14 cellular contexts compared by ENCODE assay signal in the genomic region with DNA sequence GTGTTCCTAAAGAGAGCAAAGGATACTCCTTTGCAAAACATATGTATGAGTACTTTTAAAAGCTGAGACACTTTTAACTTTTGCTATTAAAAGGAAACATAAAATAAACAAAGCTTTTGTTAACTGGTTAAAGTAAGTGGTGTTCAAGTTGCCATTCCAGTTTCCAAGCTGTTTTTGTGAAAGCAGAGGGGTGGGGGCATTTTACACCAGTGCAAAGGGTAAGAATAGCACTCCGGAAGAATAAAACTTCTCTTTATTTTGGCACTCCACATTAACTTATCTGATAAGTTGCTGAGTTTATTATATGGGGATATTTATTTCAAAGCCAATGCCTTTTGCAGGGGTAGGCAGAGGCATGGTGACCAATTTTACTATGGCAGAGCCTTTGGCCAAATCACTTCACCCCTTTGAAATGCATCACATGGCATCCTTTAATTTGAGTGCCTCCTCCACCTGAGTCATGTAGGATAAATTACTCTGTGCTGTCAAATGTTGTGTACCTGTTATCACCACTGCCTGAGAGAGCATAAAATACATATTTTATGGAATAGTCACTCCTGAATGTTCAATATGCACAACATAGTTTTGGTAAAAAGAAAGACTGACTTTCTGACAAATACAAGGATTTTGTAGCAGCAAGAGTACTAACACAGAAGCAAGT.
DNase-seq lines count a peak whose midpoint lies in the region; ATAC-seq, FAIRE-seq and TF ChIP-seq lines count a peak whose summit lies in the region.
"Had no signal": no experiment of that assay in that cellular context is flagged by ENCODE, and none has a peak within 500 bp of the region (broad histone marks: within the 10 kb centered on the region; RNA-seq: fewer than 3 reads in every experiment).

No MANE protein-coding gene starts in this region.

- POLR2A ChIA-PET in A549 (lab: Yijun Ruan, JAX), result interaction anchor here (1.1 to 1.5 kb wide), 2 partner anchors 11 to 63 kb away, joined by 5 to 16 read pairs; a partner anchor contains a TSS

- H3K36me3 ChIP-seq in mesenchymal stem cell (ENCODE audit: control insufficient read depth in 1 of 2, insufficient read depth in 2 of 2, low read depth in 1 of 2, low read length in 2 of 2), result no peaks in the 10 kb centered on the region

- DNase-seq in A549 (ENCODE audit: low read depth in 1 of 2, low spot score in 1 of 2) (no peak), HT-29 (ENCODE audit: low spot score) (peak; percentile 39), mesenchymal stem cell (no peak), cardiac septum (ENCODE audit: low spot score) (no peak), NCI-H2081 treated with DMSO at 0.1 percent for 48 hours (lab: John Stamatoyannopoulos, UW) (no peak)
- DNase-seq: activated CD4-positive, alpha-beta T cell treated with anti-CD3 and anti-CD28 coated beads, Interleukin-2, amount 50 U/mL, for 1 hour; activated T-cell treated with anti-CD3 and anti-CD28 coated beads, Interleukin-2, amount 50 U/mL, for 4 hours; left ventricle myocardium superior; NK-92 treated with Interleukin-12 subunit alpha and Interleukin-12 subunit beta, amount 100 ng/mL, for 24 hours; SHP77 treated with DMSO at 0.1 percent for 48 hours had no signal

- ATAC-seq in A549 (peak in 1 of 2 experiments; percentile 15; a peak in 1 of 6 replicates), HG02759 (IDR thresholded peaks at IDR 0.05; ENCODE audit: unreplicated experiment) (no peak), GM21717 (IDR thresholded peaks at IDR 0.05; ENCODE audit: unreplicated experiment) (no peak)
- no peak for ATAC-seq in activated T-helper 17 cell treated with anti-CD3 and anti-CD28 coated beads, Interleukin-2, amount 50 U/mL, for 72 hours (replicated peaks)

- H3K79me1 ChIP-seq in mesenchymal stem cell (replicated peaks; ENCODE audit: low read length, poor library complexity, severe bottlenecking), result peaks cover 7% of the 10 kb centered on the region

- no peak for TF ChIP-seq EP300 in A549 (IDR thresholded peaks at IDR 0.05)

- no peak overlapping the region for H4K91ac ChIP-seq in mesenchymal stem cell (ENCODE audit: low read length)

- TF ChIP-seq POLR2A in A549 (IDR thresholded peaks at IDR 0.05; ENCODE audit: low read length), result no peak

- TF ChIP-seq RAD21 in A549 (conservative IDR thresholded peaks at IDR 0.05 in 1 of 2, IDR thresholded peaks at IDR 0.05 in 1 of 2), result no peak

- peaks cover 56% of the 10 kb centered on the region for H3K4me1 Mint-ChIP-seq in activated T-helper 17 cell treated with anti-CD3 and anti-CD28 coated beads, Interleukin-2, amount 50 U/mL, for 72 hours

- H3K4me3 ChIP-seq in A549 (no peak overlapping the region), mesenchymal stem cell (ENCODE audit: insufficient read depth in 1 of 2, low read depth in 1 of 2, low read length in 2 of 2) (no peak overlapping the region)

- H3K14ac ChIP-seq in mesenchymal stem cell (ENCODE audit: low read length in 2 of 2), result no peak overlapping the region

- H3K4me3 Mint-ChIP-seq in activated T-helper 17 cell treated with anti-CD3 and anti-CD28 coated beads, Interleukin-2, amount 50 U/mL, for 72 hours, result no peak overlapping the region
- H3K4me3 Mint-ChIP-seq: activated T-cell treated with anti-CD3 and anti-CD28 coated beads, Interleukin-2, amount 50 U/mL, for 4 hours had no signal

- no peak overlapping the region for H2AFZ ChIP-seq in mesenchymal stem cell (ENCODE audit: low read depth, low read length)

- peak overlapping the region; percentile 66 for H3K4me2 ChIP-seq in A549
- H3K4me2 ChIP-seq in mesenchymal stem cell (ENCODE audit: low read length, poor library complexity, severe bottlenecking), result no peak overlapping the region

- no peak overlapping the region for H2AK5ac ChIP-seq in mesenchymal stem cell (ENCODE audit: low read length, severe bottlenecking)

- H2BK5ac ChIP-seq in mesenchymal stem cell (ENCODE audit: low read depth, low read length, poor library complexity, severe bottlenecking), result no peak overlapping the region

- no peak overlapping the region for H3K18ac ChIP-seq in mesenchymal stem cell (ENCODE audit: low read depth in 1 of 2, low read length in 2 of 2)

- intact Hi-C loops in cardiac septum (cut with DNase I), result loop anchor here (10.0 kb wide), 2 partner anchors 125 to 195 kb away; no protein-coding TSS in a partner anchor

- no peak for TF ChIP-seq CTCF in A549 (IDR thresholded peaks at IDR 0.05)

- H3K27me3 ChIP-seq in mesenchymal stem cell (ENCODE audit: control insufficient read depth in 1 of 2, insufficient read depth in 1 of 2, low read length in 2 of 2), result no peaks in the 10 kb centered on the region

- peak overlapping the region; percentile 46 for H3K27ac Mint-ChIP-seq in activated T-helper 17 cell treated with anti-CD3 and anti-CD28 coated beads, Interleukin-2, amount 50 U/mL, for 72 hours

- H3K27me3 Mint-ChIP-seq in activated T-helper 17 cell treated with anti-CD3 and anti-CD28 coated beads, Interleukin-2, amount 50 U/mL, for 72 hours, result no peaks in the 10 kb centered on the region
- H3K27me3 Mint-ChIP-seq: natural killer cell treated with Interleukin-12 subunit alpha and Interleukin-12 subunit beta and Interleukin-15 and Interleukin-18, amount 100 ng/mL, for 72 hours had no signal

- H3K4me1 ChIP-seq in A549 (peaks cover 86% of the 10 kb centered on the region), mesenchymal stem cell (ENCODE audit: control insufficient read depth, insufficient read depth, low read depth, low read length) (peaks cover 2% of the 10 kb centered on the region)

- H4K8ac ChIP-seq in mesenchymal stem cell (ENCODE audit: low read length), result no peak overlapping the region

- FAIRE-seq in A549 (lab: Jason Lieb, UNC), result no peak

- CTCF ChIA-PET in A549 (lab: Yijun Ruan, JAX), result interaction anchor here (1.1 to 1.4 kb wide), 2 partner anchors 51 to 66 kb away, joined by 3 to 7 read pairs; no protein-coding TSS in a partner anchor

- H2BK12ac ChIP-seq in mesenchymal stem cell (ENCODE audit: low read length in 2 of 2), result no peak overlapping the region

- no peak overlapping the region for H3K23ac ChIP-seq in mesenchymal stem cell (ENCODE audit: low read length in 2 of 2)

- WGBS in A549 (ENCODE audit: missing lambda C conversion rate), result 33% methylated on average over 1 of the region's 1 CpG
- WGBS in mesenchymal stem cell, result no CpG with 5 or more reads among the region's 1 CpG

- H2BK15ac ChIP-seq in mesenchymal stem cell (ENCODE audit: low read depth, poor library complexity, severe bottlenecking), result no peak overlapping the region

- H3K9ac ChIP-seq in mesenchymal stem cell (ENCODE audit: low read length), result peak overlapping the region; percentile 80

- no peaks in the 10 kb centered on the region for H3K36me3 Mint-ChIP-seq in activated T-helper 17 cell treated with anti-CD3 and anti-CD28 coated beads, Interleukin-2, amount 50 U/mL, for 72 hours (ENCODE audit: low read depth)
- H3K36me3 Mint-ChIP-seq: natural killer cell treated with Interleukin-12 subunit alpha and Interleukin-12 subunit beta and Interleukin-15 and Interleukin-18, amount 100 ng/mL, for 72 hours had no signal

- H3K9me3 ChIP-seq in A549, result no peaks in the 10 kb centered on the region
- H3K9me3 ChIP-seq in mesenchymal stem cell (ENCODE audit: control insufficient read depth, low read length), result no peaks in the 10 kb centered on the region

- H3K27ac ChIP-seq in A549 (peak overlapping the region; percentile 62 to 82), mesenchymal stem cell (ENCODE audit: low read length, poor library complexity, severe bottlenecking) (no peak overlapping the region)

- H2BK120ac ChIP-seq in mesenchymal stem cell (ENCODE audit: low read depth, low read length), result no peak overlapping the region

- H3K4ac ChIP-seq in mesenchymal stem cell (ENCODE audit: low read depth in 1 of 2, low read length in 2 of 2), result no peak overlapping the region

- H3K9me3 Mint-ChIP-seq in activated T-helper 17 cell treated with anti-CD3 and anti-CD28 coated beads, Interleukin-2, amount 50 U/mL, for 72 hours, result no peaks in the 10 kb centered on the region
- H3K9me3 Mint-ChIP-seq: activated T-cell treated with anti-CD3 and anti-CD28 coated beads, Interleukin-2, amount 50 U/mL, for 4 hours; natural killer cell treated with Interleukin-12 subunit alpha and Interleukin-12 subunit beta and Interleukin-15 and Interleukin-18, amount 100 ng/mL, for 72 hours had no signal

TF ChIP-seq in A549, 52 proteins besides CTCF, POLR2A, EP300 and RAD21 (continues in another document):
- TF ChIP-seq, protein P1, sequence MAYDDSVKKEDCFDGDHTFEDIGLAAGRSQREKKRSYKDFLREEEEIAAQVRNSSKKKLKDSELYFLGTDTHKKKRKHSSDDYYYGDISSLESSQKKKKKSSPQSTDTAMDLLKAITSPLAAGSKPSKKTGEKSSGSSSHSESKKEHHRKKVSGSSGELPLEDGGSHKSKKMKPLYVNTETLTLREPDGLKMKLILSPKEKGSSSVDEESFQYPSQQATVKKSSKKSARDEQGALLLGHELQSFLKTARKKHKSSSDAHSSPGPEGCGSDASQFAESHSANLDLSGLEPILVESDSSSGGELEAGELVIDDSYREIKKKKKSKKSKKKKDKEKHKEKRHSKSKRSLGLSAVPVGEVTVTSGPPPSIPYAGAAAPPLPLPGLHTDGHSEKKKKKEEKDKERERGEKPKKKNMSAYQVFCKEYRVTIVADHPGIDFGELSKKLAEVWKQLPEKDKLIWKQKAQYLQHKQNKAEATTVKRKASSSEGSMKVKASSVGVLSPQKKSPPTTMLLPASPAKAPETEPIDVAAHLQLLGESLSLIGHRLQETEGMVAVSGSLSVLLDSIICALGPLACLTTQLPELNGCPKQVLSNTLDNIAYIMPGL (CRISPR knock-in tag; IDR thresholded peaks at IDR 0.05; ENCODE audit: borderline replicate concordance), result no peak
- TF ChIP-seq ZFP36 (IDR thresholded peaks at IDR 0.05; ENCODE audit: borderline replicate concordance, partially characterized antibody) (no peak), NPAS2 (CRISPR knock-in tag; IDR thresholded peaks at IDR 0.05; ENCODE audit: borderline replicate concordance) (no peak)
- TF ChIP-seq, protein P2, sequence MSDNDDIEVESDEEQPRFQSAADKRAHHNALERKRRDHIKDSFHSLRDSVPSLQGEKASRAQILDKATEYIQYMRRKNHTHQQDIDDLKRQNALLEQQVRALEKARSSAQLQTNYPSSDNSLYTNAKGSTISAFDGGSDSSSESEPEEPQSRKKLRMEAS (IDR thresholded peaks at IDR 0.05), result no peak
